Comparison of ENCODE assay signal across 8 cellular contexts in genomic region chr1:209207701-209208286, GRCh38.
DNase-seq lines count a peak whose midpoint lies in the region; ATAC-seq, FAIRE-seq and TF ChIP-seq lines count a peak whose summit lies in the region.

No MANE protein-coding gene starts in this region.

- peaks cover 28% of the 10 kb centered on the region for H3K27me3 ChIP-seq in hepatocyte

- no peaks in the 10 kb centered on the region for H3K79me2 ChIP-seq in hepatocyte

- no peaks in the 10 kb centered on the region for H4K20me1 ChIP-seq in hepatocyte (ENCODE audit: insufficient read depth, poor library complexity, severe bottlenecking)

- peaks cover 4% of the 10 kb centered on the region for H3K4me1 ChIP-seq in hepatocyte (ENCODE audit: insufficient read depth)

- WGBS in hepatocyte (ENCODE audit: low lambda C conversion rate, missing lambda C conversion rate) = 3% methylated on average over 31 of the region's 31 CpGs

- H2AFZ ChIP-seq in hepatocyte = peak overlapping the region; percentile 64

- H3K9me2 ChIP-seq in hepatocyte (replicated peaks; ENCODE audit: insufficient read depth) = no peaks in the 10 kb centered on the region

- peak; percentile 60 for FAIRE-seq in GM18507 (lab: Jason Lieb, UNC)

- peak; percentile 80 for ATAC-seq in HG03025 (IDR thresholded peaks at IDR 0.05; ENCODE audit: low FRiP score, unreplicated experiment)

- no peaks in the 10 kb centered on the region for H3K36me3 ChIP-seq in hepatocyte (replicated peaks; ENCODE audit: insufficient read depth, low read depth)

- H3K27ac ChIP-seq in angular gyrus (ENCODE audit: low read depth, low read length) (peak overlapping the region; percentile 32), hepatocyte (no peak overlapping the region)

- DNase-seq in AG08396 (ENCODE audit: low spot score) = peak; percentile 76
- peak; percentile 33 for DNase-seq in GM18507 (ENCODE audit: extremely low spot score, insufficient read length, low read depth)
- DNase-seq in NCI-H2196 (lab: John Stamatoyannopoulos, UW; ENCODE audit: unreplicated experiment) = peak; percentile 71
- peak; percentile 87 for DNase-seq in hepatocyte (ENCODE audit: low spot score)
- DNase-seq in renal cortical epithelial cell (ENCODE audit: low read depth) = peak; percentile 40
- no peak for DNase-seq in central memory CD4-positive, alpha-beta T cell

- peak overlapping the region; percentile 79 for H3K4me2 ChIP-seq in hepatocyte

- TF ChIP-seq CTCF in hepatocyte (IDR thresholded peaks at IDR 0.05; ENCODE audit: poor library complexity) = peak; percentile 97

- no peaks in the 10 kb centered on the region for H3K9me3 ChIP-seq in hepatocyte (ENCODE audit: low read depth)

- no peak overlapping the region for H3K4me3 ChIP-seq in hepatocyte
